Comparison of ENCODE assay signal across 8 cellular contexts in the genomic region with DNA sequence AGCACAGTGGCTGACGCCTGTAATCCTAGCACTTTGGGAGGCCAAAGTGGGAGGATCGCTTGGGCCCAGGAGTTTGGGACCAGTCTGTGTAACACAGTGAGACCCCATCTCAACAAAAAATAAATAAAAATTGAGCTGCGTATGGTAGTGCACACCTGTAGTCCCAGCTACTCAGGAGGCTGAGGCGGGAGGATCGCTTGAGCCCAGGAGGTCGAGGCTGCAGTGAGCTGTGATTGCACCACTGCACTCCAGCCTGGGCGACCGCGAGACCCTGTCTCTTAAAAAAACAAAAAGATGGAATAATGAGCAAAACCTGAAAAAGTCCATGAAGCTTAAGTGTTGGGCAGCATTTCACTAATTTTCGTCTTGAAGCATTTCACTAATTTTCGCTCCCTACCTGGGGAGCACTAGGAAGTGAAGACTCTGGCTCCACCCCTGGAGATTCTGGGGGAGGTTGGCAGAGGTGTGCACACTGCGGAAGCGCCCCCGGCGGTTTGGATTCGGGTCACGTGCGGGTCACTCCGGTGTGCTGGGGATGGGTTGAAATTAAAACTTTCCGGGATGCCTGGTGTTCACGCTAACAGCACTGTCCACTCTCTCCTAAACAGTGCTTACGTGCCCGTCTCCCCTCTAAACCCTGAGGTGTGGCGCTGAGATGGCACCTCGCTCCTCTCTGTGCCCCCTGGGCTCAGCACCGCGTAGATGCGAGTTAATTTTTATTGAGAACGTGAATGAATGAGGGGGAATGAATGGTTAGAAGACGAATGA. TPM values are rescaled to one million over a fixed set of nuclear protein-coding genes. Genes with fewer than 3 reads are reported as not detected.
DNase-seq lines count a peak whose midpoint lies in the region; ATAC-seq and TF ChIP-seq lines count a peak whose summit lies in the region.

No MANE protein-coding gene starts in this region.

- H3K4me3 Mint-ChIP-seq in activated naive CD4-positive, alpha-beta T cell treated with anti-CD3 and anti-CD28 coated beads, Interleukin-2, amount 50 U/mL, for 24 hours, result peak overlapping the region; percentile 87

- H3K4me3 ChIP-seq in DOHH2 (ENCODE audit: low read length) (peak overlapping the region; percentile 90), HUES64 (ENCODE audit: low read length) (peak overlapping the region; percentile 96), iPS-18c (ENCODE audit: insufficient read depth, low read depth, low read length) (peak overlapping the region; percentile 87)

- H3K36me3 Mint-ChIP-seq in activated naive CD4-positive, alpha-beta T cell treated with anti-CD3 and anti-CD28 coated beads, Interleukin-2, amount 50 U/mL, for 24 hours, result no peaks in the 10 kb centered on the region

- H3K9me3 ChIP-seq in DOHH2 (ENCODE audit: control insufficient read depth, insufficient read depth, low read length), result no peaks in the 10 kb centered on the region
- H3K9me3 ChIP-seq in HUES64 (ENCODE audit: insufficient read depth, low read depth, low read length), result no peaks in the 10 kb centered on the region
- H3K9me3 ChIP-seq in iPS-18c (ENCODE audit: control insufficient read depth, insufficient read depth, low read length), result no peaks in the 10 kb centered on the region

- H3K4me2 ChIP-seq in DOHH2 (ENCODE audit: low read length), result peak overlapping the region; percentile 99

- H3K9me2 ChIP-seq in DOHH2 (replicated peaks; ENCODE audit: control insufficient read depth, low read length), result no peaks in the 10 kb centered on the region

- peaks cover 41% of the 10 kb centered on the region for H3K79me2 ChIP-seq in DOHH2 (ENCODE audit: control insufficient read depth, low read length)

- no peaks in the 10 kb centered on the region for H3K27me3 Mint-ChIP-seq in activated naive CD4-positive, alpha-beta T cell treated with anti-CD3 and anti-CD28 coated beads, Interleukin-2, amount 50 U/mL, for 24 hours

- H3K27me3 ChIP-seq in DOHH2 (ENCODE audit: control insufficient read depth, low read length), result no peaks in the 10 kb centered on the region
- no peaks in the 10 kb centered on the region for H3K27me3 ChIP-seq in HUES64 (ENCODE audit: insufficient read depth, low read length)

- H3K9ac ChIP-seq in HUES64 (ENCODE audit: low read depth, low read length), result peak overlapping the region; percentile 31; the same call in 1 of the 2 replicates

- DNase-seq in stimulated activated naive CD8-positive, alpha-beta T cell treated with anti-CD3 and anti-CD28 coated beads, Interleukin-15, Interleukin-2, amounts not matched to agents 100 U/mL and 50 U/mL, for 24 hours, result peak; percentile 51
- DNase-seq in NCI-H187 treated with DMSO at 0.1 percent for 48 hours (lab: John Stamatoyannopoulos, UW), result no peak

- peaks cover 23% of the 10 kb centered on the region for H3K36me3 ChIP-seq in DOHH2 (ENCODE audit: control insufficient read depth, low read length)
- H3K36me3 ChIP-seq in HUES64 (ENCODE audit: insufficient read depth, low read length), result peaks cover 6% of the 10 kb centered on the region; the same call in 1 of the 2 replicates

- peaks cover 5% of the 10 kb centered on the region; the same call in 1 of the 2 replicates for H3F3A ChIP-seq in DOHH2 (ENCODE audit: control insufficient read depth, insufficient read depth)

- H4K20me1 ChIP-seq in DOHH2 (ENCODE audit: control insufficient read depth, insufficient read depth, low read depth, low read length), result no peaks in the 10 kb centered on the region

- peaks cover 28% of the 10 kb centered on the region for H3K4me1 ChIP-seq in DOHH2 (ENCODE audit: control insufficient read depth, low read length)
- no peaks in the 10 kb centered on the region; the same call in 1 of the 2 replicates for H3K4me1 ChIP-seq in HUES64 (ENCODE audit: insufficient read depth, low read length)

- peaks cover 23% of the 10 kb centered on the region for H3K4me1 Mint-ChIP-seq in activated naive CD4-positive, alpha-beta T cell treated with anti-CD3 and anti-CD28 coated beads, Interleukin-2, amount 50 U/mL, for 24 hours

- 26% methylated on average over 30 of the region's 30 CpGs for WGBS in HUES64

- H3K27ac Mint-ChIP-seq in activated naive CD4-positive, alpha-beta T cell treated with anti-CD3 and anti-CD28 coated beads, Interleukin-2, amount 50 U/mL, for 24 hours, result peak overlapping the region; percentile 33

- no peaks in the 10 kb centered on the region for H3K9me3 Mint-ChIP-seq in activated naive CD4-positive, alpha-beta T cell treated with anti-CD3 and anti-CD28 coated beads, Interleukin-2, amount 50 U/mL, for 24 hours

- H3K27ac ChIP-seq in DOHH2 (ENCODE audit: low read depth, low read length), result peak overlapping the region; percentile 80
- H3K27ac ChIP-seq in HUES64 (ENCODE audit: low read depth, low read length), result peak overlapping the region; percentile 72; the same call in 1 of the 2 replicates

- peak; percentile 44 for TF ChIP-seq CTCF in DOHH2 (IDR thresholded peaks at IDR 0.05; ENCODE audit: low read depth, low read length, poor library complexity, severe bottlenecking)

- ATAC-seq in GM19467 (IDR thresholded peaks at IDR 0.05; ENCODE audit: unreplicated experiment), result peak; percentile 22
- peak; percentile 5 for ATAC-seq in stimulated activated naive CD8-positive, alpha-beta T cell treated with anti-CD3 and anti-CD28 coated beads, Interleukin-15, Interleukin-2, amounts not matched to agents 100 U/mL and 50 U/mL, for 24 hours
- ATAC-seq in HG03520 (IDR thresholded peaks at IDR 0.05; ENCODE audit: unreplicated experiment), result no peak

RNA-seq across cellular contexts. Expression of gene NAA40, which starts 0.9 kb away (rescaled TPM):
- 28.0 TPM for polyA plus RNA-seq in HUES64 (2013, experiment 1 of 2)
- 22.5 TPM for polyA plus RNA-seq in HUES64 (2013, experiment 2 of 2)

RNA-seq across cellular contexts. Expression of gene RCOR2, which starts 20.9 kb away (rescaled TPM):
- polyA plus RNA-seq in HUES64 (2013, experiment 1 of 2), result 55.5 TPM
- polyA plus RNA-seq in HUES64 (2013, experiment 2 of 2), result 56.6 TPM

RNA-seq across cellular contexts. Expression of gene COX8A, which starts 36.5 kb away (rescaled TPM):
- 427 TPM for polyA plus RNA-seq in HUES64 (2013, experiment 1 of 2)
- 435 TPM for polyA plus RNA-seq in HUES64 (2013, experiment 2 of 2)

RNA-seq across cellular contexts. Expression of gene OTUB1, which starts 48.3 kb away (rescaled TPM):
- polyA plus RNA-seq in HUES64 (2013, experiment 1 of 2), result 120 TPM
- polyA plus RNA-seq in HUES64 (2013, experiment 2 of 2), result 114 TPM
